ENCODE assay signal across 1 cellular context in the genomic region with DNA sequence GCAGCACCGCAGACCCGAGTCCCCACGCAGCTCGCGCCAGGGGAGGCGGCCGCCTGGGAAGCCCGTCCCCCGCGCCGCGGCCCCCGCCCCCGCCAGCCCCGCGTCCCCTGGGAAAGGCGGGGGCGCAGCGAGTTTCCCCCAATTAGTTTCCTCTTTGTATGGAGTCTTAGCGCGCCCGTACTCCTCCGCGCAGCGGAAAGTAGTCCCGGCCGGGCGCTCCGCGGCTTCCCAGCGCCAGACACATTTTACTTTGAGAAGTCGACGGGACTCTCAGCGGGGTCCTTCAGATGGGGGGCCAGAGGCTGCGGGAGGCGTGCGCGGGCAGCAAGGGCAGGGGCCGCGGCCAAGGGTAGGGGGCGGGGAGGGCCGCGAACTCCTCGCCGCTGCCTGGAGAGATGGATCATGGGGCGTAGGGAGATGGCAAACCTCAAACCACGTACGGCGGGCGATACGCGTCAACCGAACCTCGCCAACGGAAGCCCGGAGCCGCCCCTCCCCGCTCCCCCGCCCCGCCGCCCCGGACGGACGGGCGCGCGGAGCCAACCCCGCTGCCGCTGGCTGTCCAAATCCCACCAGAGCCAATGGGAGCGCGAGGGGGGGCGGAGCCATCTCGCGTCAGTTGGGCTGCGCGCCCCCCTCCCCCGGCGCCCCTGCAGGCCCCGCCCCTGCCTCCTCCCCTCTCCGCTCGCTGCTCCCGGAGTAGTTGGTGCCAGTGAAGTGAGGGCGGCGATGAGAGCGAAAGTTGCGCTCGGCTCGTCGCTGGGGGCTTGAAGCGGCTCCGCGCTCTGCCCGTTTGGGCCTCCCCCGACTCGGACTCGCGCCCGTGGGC.
A peak's percentile ranks its signal among the peaks of the same experiment; 100 is the strongest.
TF ChIP-seq lines count a peak whose summit lies in the region.

Gene RCOR1, plus strand, starts transcription at position 706 of the 829 bp plus-strand sequence. CDS start 238 bp downstream, outside the sequence.

TF ChIP-seq in HepG2, 621 proteins besides CTCF, POLR2A, EP300 and RAD21 (continued from another document):
- TF ChIP-seq, protein P1, sequence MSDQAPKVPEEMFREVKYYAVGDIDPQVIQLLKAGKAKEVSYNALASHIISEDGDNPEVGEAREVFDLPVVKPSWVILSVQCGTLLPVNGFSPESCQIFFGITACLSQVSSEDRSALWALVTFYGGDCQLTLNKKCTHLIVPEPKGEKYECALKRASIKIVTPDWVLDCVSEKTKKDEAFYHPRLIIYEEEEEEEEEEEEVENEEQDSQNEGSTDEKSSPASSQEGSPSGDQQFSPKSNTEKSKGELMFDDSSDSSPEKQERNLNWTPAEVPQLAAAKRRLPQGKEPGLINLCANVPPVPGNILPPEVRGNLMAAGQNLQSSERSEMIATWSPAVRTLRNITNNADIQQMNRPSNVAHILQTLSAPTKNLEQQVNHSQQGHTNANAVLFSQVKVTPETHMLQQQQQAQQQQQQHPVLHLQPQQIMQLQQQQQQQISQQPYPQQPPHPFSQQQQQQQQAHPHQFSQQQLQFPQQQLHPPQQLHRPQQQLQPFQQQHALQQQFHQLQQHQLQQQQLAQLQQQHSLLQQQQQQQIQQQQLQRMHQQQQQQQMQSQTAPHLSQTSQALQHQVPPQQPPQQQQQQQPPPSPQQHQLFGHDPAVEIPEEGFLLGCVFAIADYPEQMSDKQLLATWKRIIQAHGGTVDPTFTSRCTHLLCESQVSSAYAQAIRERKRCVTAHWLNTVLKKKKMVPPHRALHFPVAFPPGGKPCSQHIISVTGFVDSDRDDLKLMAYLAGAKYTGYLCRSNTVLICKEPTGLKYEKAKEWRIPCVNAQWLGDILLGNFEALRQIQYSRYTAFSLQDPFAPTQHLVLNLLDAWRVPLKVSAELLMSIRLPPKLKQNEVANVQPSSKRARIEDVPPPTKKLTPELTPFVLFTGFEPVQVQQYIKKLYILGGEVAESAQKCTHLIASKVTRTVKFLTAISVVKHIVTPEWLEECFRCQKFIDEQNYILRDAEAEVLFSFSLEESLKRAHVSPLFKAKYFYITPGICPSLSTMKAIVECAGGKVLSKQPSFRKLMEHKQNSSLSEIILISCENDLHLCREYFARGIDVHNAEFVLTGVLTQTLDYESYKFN (CRISPR knock-in tag; conservative IDR thresholded peaks at IDR 0.05): 0 out of 2 replicates have a peak, but pooled peaks have one; percentile 24
- TF ChIP-seq LCORL (IDR thresholded peaks at IDR 0.05) (no peak), LCORL (CRISPR knock-in tag; IDR thresholded peaks at IDR 0.05) (peak; percentile 59; the same call in 1 of the 2 replicates), ZXDC (CRISPR knock-in tag; IDR thresholded peaks at IDR 0.05) (0 out of 2 replicates have a peak, but pooled peaks have one; percentile 40), NKX3-1 (CRISPR knock-in tag; IDR thresholded peaks at IDR 0.05) (0 out of 2 replicates have a peak, but pooled peaks have one; percentile 30), PCBP1 (IDR thresholded peaks at IDR 0.05; ENCODE audit: borderline replicate concordance, low read depth, low read length) (peak; percentile 97), TCF7 (IDR thresholded peaks at IDR 0.05; ENCODE audit: low read depth) (peak; percentile 21; the same call in 1 of the 2 replicates), TBP (CRISPR knock-in tag; IDR thresholded peaks at IDR 0.05) (no peak; the same call in 1 of the 2 replicates)
